In the genomic region with DNA sequence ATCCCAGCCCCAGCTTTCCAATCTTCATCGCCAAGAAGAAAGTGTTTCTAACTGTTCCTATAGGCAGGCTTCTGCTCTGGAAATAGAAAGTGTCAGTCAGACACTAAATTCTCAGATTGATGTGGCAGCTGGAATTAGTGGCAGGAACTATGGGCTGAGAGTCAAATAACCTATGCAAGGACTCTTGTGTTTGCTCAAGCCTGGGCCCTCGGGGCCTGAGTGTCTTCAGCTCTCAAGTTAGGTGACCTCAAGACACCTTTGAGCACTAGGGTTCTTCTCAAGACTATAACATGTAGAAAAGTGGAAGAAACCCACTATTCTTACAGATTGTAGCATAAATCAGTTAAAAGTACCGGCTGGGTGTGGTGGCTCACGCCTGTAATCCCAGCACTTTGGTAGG, we compare ENCODE assay signal across 16 cellular contexts.
"Had no signal": no experiment of that assay in that cellular context is flagged by ENCODE, and none has a peak within 500 bp of the region (broad histone marks: within the 10 kb centered on the region; RNA-seq: fewer than 3 reads in every experiment).

No MANE protein-coding gene starts in this region.

- H3K9me3 ChIP-seq: gastrocnemius medialis, heart left ventricle, lower lobe of right lung, neutrophil, sigmoid colon, spleen, thoracic aorta had no signal

- H3K4me1 ChIP-seq: gastrocnemius medialis, heart left ventricle, lower lobe of right lung, parathyroid adenoma, spleen had no signal

- H3K9me3 Mint-ChIP-seq: activated B cell treated with CpG ODN at 0.5 μM for 24 hours had no signal

- ATAC-seq: gastrocnemius medialis, heart left ventricle, left cardiac atrium, lower lobe of right lung, SK-N-SH treated with all-trans-retinoic acid at 6 μM for 48 hours had no signal

- H3K79me2 ChIP-seq: parathyroid adenoma had no signal

- H3K4me3 ChIP-seq: cardiac muscle cell, dorsolateral prefrontal cortex, gastrocnemius medialis, heart left ventricle, lower lobe of right lung, sigmoid colon, spleen, thoracic aorta had no signal

- H3K4me1 Mint-ChIP-seq: activated B cell treated with CpG ODN at 0.5 μM for 24 hours had no signal

- H2AFZ ChIP-seq: parathyroid adenoma had no signal

- H3K27me3 ChIP-seq: cardiac muscle cell, dorsolateral prefrontal cortex, gastrocnemius medialis, sigmoid colon had no signal

- H3K4me3 Mint-ChIP-seq: activated B cell treated with CpG ODN at 0.5 μM for 24 hours had no signal

- H3K27ac ChIP-seq: cardiac muscle cell, gastrocnemius medialis, heart left ventricle, lower lobe of right lung, neutrophil, parathyroid adenoma, sigmoid colon, spleen, thoracic aorta had no signal

- H3K9ac ChIP-seq: parathyroid adenoma had no signal

- H3K27ac Mint-ChIP-seq: activated B cell treated with CpG ODN at 0.5 μM for 24 hours had no signal

- H3K36me3 ChIP-seq: cardiac muscle cell, gastrocnemius medialis, heart left ventricle, lower lobe of right lung, neutrophil, sigmoid colon, spleen, thoracic aorta had no signal

- DNase-seq: activated B cell treated with CpG ODN at 0.5 μM for 24 hours; activated CD4-positive, alpha-beta T cell treated with anti-CD3 and anti-CD28 coated beads, Interleukin-2, amount 50 U/mL, for 48 hours; activated T-cell treated with anti-CD3 and anti-CD28 coated beads, Interleukin-2, amount 50 U/mL, for 48 hours; erythroblast; gastrocnemius medialis; heart left ventricle; left cardiac atrium; lower lobe of right lung; sigmoid colon; spleen had no signal
